Comparison of ENCODE assay signal across 1 cellular context in genomic region chr4:139005774-139006173, GRCh38.
TF ChIP-seq lines count a peak whose summit lies in the region.

No MANE protein-coding gene starts in this region.

TF ChIP-seq in K562, 482 proteins besides CTCF, POLR2A, EP300 and RAD21 (continued from another document):
- TF ChIP-seq, protein P1, sequence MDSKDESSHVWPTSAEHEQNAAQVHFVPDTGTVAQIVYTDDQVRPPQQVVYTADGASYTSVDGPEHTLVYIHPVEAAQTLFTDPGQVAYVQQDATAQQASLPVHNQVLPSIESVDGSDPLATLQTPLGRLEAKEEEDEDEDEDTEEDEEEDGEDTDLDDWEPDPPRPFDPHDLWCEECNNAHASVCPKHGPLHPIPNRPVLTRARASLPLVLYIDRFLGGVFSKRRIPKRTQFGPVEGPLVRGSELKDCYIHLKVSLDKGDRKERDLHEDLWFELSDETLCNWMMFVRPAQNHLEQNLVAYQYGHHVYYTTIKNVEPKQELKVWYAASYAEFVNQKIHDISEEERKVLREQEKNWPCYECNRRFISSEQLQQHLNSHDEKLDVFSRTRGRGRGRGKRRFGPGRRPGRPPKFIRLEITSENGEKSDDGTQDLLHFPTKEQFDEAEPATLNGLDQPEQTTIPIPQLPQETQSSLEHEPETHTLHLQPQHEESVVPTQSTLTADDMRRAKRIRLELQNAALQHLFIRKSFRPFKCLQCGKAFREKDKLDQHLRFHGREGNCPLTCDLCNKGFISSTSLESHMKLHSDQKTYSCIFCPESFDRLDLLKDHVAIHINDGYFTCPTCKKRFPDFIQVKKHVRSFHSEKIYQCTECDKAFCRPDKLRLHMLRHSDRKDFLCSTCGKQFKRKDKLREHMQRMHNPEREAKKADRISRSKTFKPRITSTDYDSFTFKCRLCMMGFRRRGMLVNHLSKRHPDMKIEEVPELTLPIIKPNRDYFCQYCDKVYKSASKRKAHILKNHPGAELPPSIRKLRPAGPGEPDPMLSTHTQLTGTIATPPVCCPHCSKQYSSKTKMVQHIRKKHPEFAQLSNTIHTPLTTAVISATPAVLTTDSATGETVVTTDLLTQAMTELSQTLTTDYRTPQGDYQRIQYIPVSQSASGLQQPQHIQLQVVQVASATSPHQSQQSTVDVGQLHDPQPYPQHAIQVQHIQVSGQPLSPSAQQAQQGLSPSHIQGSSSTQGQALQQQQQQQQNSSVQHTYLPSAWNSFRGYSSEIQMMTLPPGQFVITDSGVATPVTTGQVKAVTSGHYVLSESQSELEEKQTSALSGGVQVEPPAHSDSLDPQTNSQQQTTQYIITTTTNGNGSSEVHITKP (IDR thresholded peaks at IDR 0.05; ENCODE audit: partially characterized antibody): peak; percentile 62
- TF ChIP-seq NFIC (IDR thresholded peaks at IDR 0.05) (peak; percentile 25; the same call in 1 of the 2 replicates), FOXK2 (conservative IDR thresholded peaks at IDR 0.05 in 1 of 2, IDR thresholded peaks at IDR 0.05 in 1 of 2; ENCODE audit: low read depth in 2 of 2) (no peak), SMAD2 (IDR thresholded peaks at IDR 0.05; ENCODE audit: low read depth, low read length) (no peak), U2AF1 (optimal IDR thresholded peaks at IDR 0.05; ENCODE audit: low read depth, low read length) (no peak)
TF ChIP-seq in K562: peak in this region for 2.
